ENCODE assay signal across 1 cellular context in genomic region chr10:80537086-80537704, GRCh38.
TF ChIP-seq lines count a peak whose summit lies in the region.

No MANE protein-coding gene starts in this region.

TF ChIP-seq in SK-N-SH treated with all-trans-retinoic acid at 6 μM for 48 hours, 23 proteins besides CTCF, POLR2A, EP300 and RAD21 (continued from another document):
- no peak for TF ChIP-seq CSRNP3 (CRISPR knock-in tag; IDR thresholded peaks at IDR 0.05)
- TF ChIP-seq ARNTL (CRISPR knock-in tag; IDR thresholded peaks at IDR 0.05; ENCODE audit: borderline replicate concordance, low read depth) = no peak
- TF ChIP-seq SNAI2 (CRISPR knock-in tag; IDR thresholded peaks at IDR 0.05) = no peak
- TF ChIP-seq TCF4 (CRISPR knock-in tag; IDR thresholded peaks at IDR 0.05; ENCODE audit: borderline replicate concordance) = peak; percentile 73
- TF ChIP-seq ZFP30 (CRISPR knock-in tag; IDR thresholded peaks at IDR 0.05) = no peak
- TF ChIP-seq ESRRG (CRISPR knock-in tag; IDR thresholded peaks at IDR 0.05) = no peak
- TF ChIP-seq CSDC2 (CRISPR knock-in tag; IDR thresholded peaks at IDR 0.05) = no peak
- TF ChIP-seq, protein P1, sequence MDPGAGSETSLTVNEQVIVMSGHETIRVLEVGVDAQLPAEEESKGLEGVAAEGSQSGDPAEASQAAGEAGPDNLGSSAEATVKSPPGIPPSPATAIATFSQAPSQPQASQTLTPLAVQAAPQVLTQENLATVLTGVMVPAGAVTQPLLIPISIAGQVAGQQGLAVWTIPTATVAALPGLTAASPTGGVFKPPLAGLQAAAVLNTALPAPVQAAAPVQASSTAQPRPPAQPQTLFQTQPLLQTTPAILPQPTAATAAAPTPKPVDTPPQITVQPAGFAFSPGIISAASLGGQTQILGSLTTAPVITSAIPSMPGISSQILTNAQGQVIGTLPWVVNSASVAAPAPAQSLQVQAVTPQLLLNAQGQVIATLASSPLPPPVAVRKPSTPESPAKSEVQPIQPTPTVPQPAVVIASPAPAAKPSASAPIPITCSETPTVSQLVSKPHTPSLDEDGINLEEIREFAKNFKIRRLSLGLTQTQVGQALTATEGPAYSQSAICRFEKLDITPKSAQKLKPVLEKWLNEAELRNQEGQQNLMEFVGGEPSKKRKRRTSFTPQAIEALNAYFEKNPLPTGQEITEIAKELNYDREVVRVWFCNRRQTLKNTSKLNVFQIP (CRISPR knock-in tag; IDR thresholded peaks at IDR 0.05; ENCODE audit: borderline replicate concordance, low read depth) = no peak
- no peak for TF ChIP-seq ZFP3 (CRISPR knock-in tag; IDR thresholded peaks at IDR 0.05)
- peak; percentile 69; the same call in 1 of the 2 replicates for TF ChIP-seq TSHZ2 (CRISPR knock-in tag; IDR thresholded peaks at IDR 0.05)
- no peak for TF ChIP-seq RARB (CRISPR knock-in tag; IDR thresholded peaks at IDR 0.05)
- TF ChIP-seq TOX (CRISPR knock-in tag; IDR thresholded peaks at IDR 0.05; ENCODE audit: borderline replicate concordance) = no peak
- peak; percentile 42; the same call in 1 of the 2 replicates for TF ChIP-seq PPARA (CRISPR knock-in tag; IDR thresholded peaks at IDR 0.05; ENCODE audit: borderline replicate concordance)
- no peak for TF ChIP-seq PATZ1 (CRISPR knock-in tag; IDR thresholded peaks at IDR 0.05; ENCODE audit: borderline replicate concordance)
- no peak for TF ChIP-seq CREB5 (CRISPR knock-in tag; IDR thresholded peaks at IDR 0.05; ENCODE audit: low read depth)
- no peak for TF ChIP-seq BACH2 (CRISPR knock-in tag; IDR thresholded peaks at IDR 0.05; ENCODE audit: borderline replicate concordance)
